ENCODE assay signal across 8 cellular contexts in the genomic region with DNA sequence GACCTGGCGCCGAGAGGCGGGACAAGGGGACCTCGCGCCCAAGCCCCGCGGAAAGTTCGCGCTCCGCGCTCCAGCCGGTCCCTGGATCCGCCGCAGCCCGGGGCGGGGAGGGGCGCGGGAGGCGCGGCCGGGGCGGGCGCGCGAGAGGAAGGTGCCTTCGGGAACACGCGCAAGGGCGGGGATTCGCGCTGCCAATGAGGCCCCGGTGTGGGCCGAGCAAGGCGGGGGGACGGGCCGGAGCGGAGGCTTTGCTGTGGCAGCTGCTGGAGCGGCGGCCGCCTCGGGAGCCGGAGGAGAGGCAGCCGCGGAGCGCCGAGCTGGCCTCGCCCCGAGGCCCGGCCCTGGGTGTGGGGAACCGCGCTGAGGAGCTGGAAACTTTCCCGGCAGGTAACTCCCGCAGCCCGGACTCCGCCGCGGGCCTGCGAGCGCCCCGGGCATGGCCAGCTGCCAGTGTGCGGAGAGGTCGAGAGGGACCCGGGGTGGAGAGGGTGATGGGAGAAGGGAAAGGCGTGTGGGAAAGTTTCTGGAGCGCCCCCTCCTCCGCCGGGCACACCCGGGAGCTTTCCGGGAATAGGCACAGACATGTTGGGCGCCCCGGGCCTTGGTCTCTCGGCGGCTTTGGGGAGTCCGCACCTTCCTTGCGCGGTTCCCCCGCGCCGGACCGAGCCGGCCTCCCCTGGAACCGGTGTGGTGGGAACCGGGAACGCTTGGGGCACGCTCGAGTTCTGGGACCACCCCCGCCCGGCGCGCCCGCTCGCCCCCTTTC. TPM values are rescaled to one million over a fixed set of nuclear protein-coding genes. Genes with fewer than 3 reads are reported as not detected.
DNase-seq lines count a peak whose midpoint lies in the region; ATAC-seq, FAIRE-seq and TF ChIP-seq lines count a peak whose summit lies in the region.

Gene TANC1, plus strand, starts transcription at position 245 of the 766 bp plus-strand sequence. CDS start 97,271 bp downstream, outside the sequence.

- peak; percentile 77 for TF ChIP-seq POLR2A in esophagus muscularis mucosa (IDR thresholded peaks at IDR 0.05; ENCODE audit: low read depth)

- intact Hi-C loops in esophagus muscularis mucosa (cut with DNase I), result loop anchor here (5.0 kb wide), 1 partner anchor 154 kb away; no protein-coding TSS in a partner anchor

- FAIRE-seq in D721Med (lab: Jason Lieb, UNC), result no peak

- H3K4me1 ChIP-seq in NT2/D1 (ENCODE audit: insufficient read depth, insufficient read length) (no peaks in the 10 kb centered on the region), esophagus muscularis mucosa (peaks cover 37 to 54% (median 43%) of the 10 kb centered on the region in 4 donors), mucosa of stomach (ENCODE audit: control insufficient read depth, insufficient read depth, low read length) (no peaks in the 10 kb centered on the region)

- peak; percentile 94 for ATAC-seq in GM21390 (IDR thresholded peaks at IDR 0.05; ENCODE audit: unreplicated experiment)

- H3K27me3 ChIP-seq in NT2/D1 (ENCODE audit: insufficient read depth, insufficient read length) (peaks cover 34% of the 10 kb centered on the region), esophagus muscularis mucosa (no peaks in the 10 kb centered on the region), mucosa of stomach (ENCODE audit: control insufficient read depth, insufficient read depth, low read length) (no peaks in the 10 kb centered on the region)

- H3K4me3 ChIP-seq in NT2/D1 (ENCODE audit: insufficient read length, low read depth), result peak within 1 kb of the TSS; percentile 52
- H3K4me3 ChIP-seq in esophagus muscularis mucosa, result peak within 1 kb of the TSS; percentile 79 to 91 (median 88)
- peak within 1 kb of the TSS; percentile 78 for H3K4me3 ChIP-seq in mucosa of stomach (ENCODE audit: low read length)

- no peak for TF ChIP-seq EP300 in esophagus muscularis mucosa (IDR thresholded peaks at IDR 0.05)

- H3K36me3 ChIP-seq in NT2/D1 (ENCODE audit: insufficient read depth, insufficient read length, low read length) (peaks cover 15% of the 10 kb centered on the region), esophagus muscularis mucosa (no peaks in the 10 kb centered on the region), mucosa of stomach (ENCODE audit: control insufficient read depth, insufficient read depth, low read length) (no peaks in the 10 kb centered on the region)

- TF ChIP-seq CTCF in D721Med (IDR thresholded peaks at IDR 0.05; ENCODE audit: insufficient read depth, missing control alignments) (no peak), esophagus muscularis mucosa (IDR thresholded peaks at IDR 0.05) (no peak)

- H3K27ac ChIP-seq in esophagus muscularis mucosa (replicated peaks in 1 of 4), result peak within 1 kb of the TSS; percentile 88 to 95 (median 94)

- WGBS in esophagus muscularis mucosa, result 0% methylated on average over 10 of the region's 92 CpGs

- DNase-seq in D721Med (ENCODE audit: insufficient read length, low spot score) (peak; percentile 32), HT-29 (ENCODE audit: low spot score) (peak; percentile 92), NT2/D1 (ENCODE audit: low read depth, low spot score) (peak; percentile 68), esophagus muscularis mucosa (ENCODE audit: extremely low spot score) (no peak)
- DNase-seq in activated T-cell treated with anti-CD3 and anti-CD28 coated beads, Interleukin-2, amount 50 U/mL, for 48 hours, result peak; percentile 76 to 84
- peak; percentile 42 for DNase-seq in stimulated activated naive CD4-positive, alpha-beta T cell treated with Interleukin-2 at 50 U/mL for 16 hours (lab: John Stamatoyannopoulos, UW)

- peak within 1 kb of the TSS; percentile 84 for H3K9ac ChIP-seq in NT2/D1 (ENCODE audit: insufficient read length, low read depth)
- H3K9ac ChIP-seq in mucosa of stomach (ENCODE audit: low read length), result peak within 1 kb of the TSS; percentile 83

- H3K9me3 ChIP-seq in NT2/D1 (ENCODE audit: insufficient read depth, low read length), result no peaks in the 10 kb centered on the region
- H3K9me3 ChIP-seq in esophagus muscularis mucosa, result no peaks in the 10 kb centered on the region
- H3K9me3 ChIP-seq in mucosa of stomach (ENCODE audit: control insufficient read depth, low read length), result no peaks in the 10 kb centered on the region

RNA-seq across cellular contexts. Expression of gene TANC1, which starts in this region (rescaled TPM):
- total RNA-seq in HT-29 (2014; rRNA removed; shearing (Covaris generic)), result 16.1 and 18.6 TPM in 2 replicates
- 10 to 100 TPM; 34.3 to 54.0 (median 52.9) TPM for total RNA-seq in esophagus muscularis mucosa
